ENCODE assay signal across 1 cellular context in genomic region chr2:207252416-207252815, GRCh38.
TF ChIP-seq lines count a peak whose summit lies in the region.

No MANE protein-coding gene starts in this region.

TF ChIP-seq in IMR-90, 13 proteins besides CTCF, POLR2A, EP300 and RAD21:
- TF ChIP-seq FOS (IDR thresholded peaks at IDR 0.05; ENCODE audit: low read depth, low read length) = no peak
- no peak for TF ChIP-seq CEBPB (IDR thresholded peaks at IDR 0.05; ENCODE audit: low read depth, low read length)
- TF ChIP-seq BHLHE40 (IDR thresholded peaks at IDR 0.05; ENCODE audit: low read depth, low read length) = no peak
- TF ChIP-seq RCOR1 (IDR thresholded peaks at IDR 0.05; ENCODE audit: insufficient replicate concordance, low read length) = no peak
